In genomic region chr3:189830401-189830800, GRCh38 we compare ENCODE assay signal across 27 cellular contexts.
"Had no signal": no experiment of that assay in that cellular context is flagged by ENCODE, and none has a peak within 500 bp of the region (broad histone marks: within the 10 kb centered on the region; RNA-seq: fewer than 3 reads in every experiment).

No MANE protein-coding gene starts in this region.

- DNase-seq: activated CD4-positive, alpha-beta memory T cell treated with anti-CD3 and anti-CD28 coated beads for 36 hours; activated CD4-positive, alpha-beta T cell treated with anti-CD3 and anti-CD28 coated beads for 36 hours; activated CD4-positive, alpha-beta T cell treated with anti-CD3 and anti-CD28 coated beads, Interleukin-2, amount 10 ng/mL, durations not matched to agents 24 days and 14 days; activated CD4-positive, CD25-positive, alpha-beta regulatory T cell; activated CD4-positive, CD25-positive, alpha-beta regulatory T cell treated with anti-CD3 and anti-CD28 coated beads, Interleukin-2, amount 50 U/mL, for 72 hours; activated CD8-positive, alpha-beta memory T cell treated with anti-CD3 and anti-CD28 coated beads, Interleukin-2, amount 50 U/mL, for 48 hours; activated CD8-positive, alpha-beta T cell treated with anti-CD3 and anti-CD28 coated beads, Interleukin-2, amount 10 ng/mL, durations not matched to agents 7 days and 5 days; activated gamma-delta T cell; activated naive CD4-positive, alpha-beta T cell; activated naive CD4-positive, alpha-beta T cell treated with anti-CD3 and anti-CD28 coated beads, Interleukin-2, amount 10 ng/mL, durations not matched to agents 7 days and 5 days; activated naive CD8-positive, alpha-beta T cell treated with anti-CD3 and anti-CD28 coated beads, Interleukin-2, amount 10 ng/mL, durations not matched to agents 7 days and 5 days; activated T-cell treated with anti-CD3 and anti-CD28 coated beads for 4 hours; activated T-cell treated with anti-CD3 and anti-CD28 coated beads, Interleukin-2, amount 50 U/mL, for 24 hours; amniotic stem cell; anterior cingulate cortex; brain microvascular endothelial cell; dorsolateral prefrontal cortex; effector memory CD4-positive, alpha-beta T cell; endodermal cell; erythroblast; foreskin melanocyte; T-helper 2 cell had no signal

- H3K4me3 ChIP-seq: coronary artery, dorsolateral prefrontal cortex, esophagus muscularis mucosa, gastroesophageal sphincter had no signal

- H3K9me3 ChIP-seq: esophagus muscularis mucosa, gastroesophageal sphincter had no signal

- H3K27me3 ChIP-seq: brain microvascular endothelial cell, esophagus muscularis mucosa, gastroesophageal sphincter had no signal

- H3K4me1 ChIP-seq: esophagus muscularis mucosa, gastroesophageal sphincter had no signal

- H3K27ac ChIP-seq: brain microvascular endothelial cell, coronary artery, dorsolateral prefrontal cortex, esophagus muscularis mucosa, gastroesophageal sphincter had no signal

- H3K36me3 ChIP-seq: brain microvascular endothelial cell, esophagus muscularis mucosa, gastroesophageal sphincter had no signal

- FAIRE-seq: astrocyte, bronchial epithelial cell had no signal
